In the genomic region with DNA sequence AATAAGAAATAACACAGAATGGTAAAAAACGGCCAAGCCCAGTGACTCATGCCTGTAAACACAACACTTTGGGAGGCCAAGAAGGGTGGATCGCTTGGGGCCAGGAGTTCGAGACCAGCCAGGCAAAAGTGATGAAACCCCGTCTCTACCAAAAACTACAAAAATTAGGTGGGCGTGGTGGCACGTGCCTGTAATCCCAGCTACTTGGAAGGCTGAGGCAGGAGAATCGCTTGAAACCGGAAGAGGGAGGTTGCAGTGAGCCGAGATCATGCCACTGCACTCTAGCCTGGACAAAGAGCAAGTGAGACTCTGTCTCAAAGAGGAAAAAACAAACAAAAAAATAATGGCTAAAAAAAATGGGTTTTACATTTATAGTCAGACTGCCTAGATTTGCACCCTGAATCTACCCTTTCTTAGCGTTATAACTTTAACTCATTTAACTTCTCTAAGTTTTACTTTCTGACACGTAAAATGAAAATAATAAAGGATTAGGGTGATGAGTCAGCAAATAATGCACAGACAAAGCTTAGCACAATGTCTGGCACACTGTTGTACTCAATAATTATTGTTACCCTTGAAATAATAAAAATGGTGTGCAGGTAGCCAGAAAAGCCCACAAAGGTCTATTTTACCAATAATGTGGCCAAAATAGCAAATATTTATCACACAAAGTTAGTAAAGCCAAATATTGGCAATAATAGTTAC, we compare ENCODE assay signal across 1 cellular context.
TF ChIP-seq lines count a peak whose summit lies in the region.

No MANE protein-coding gene starts in this region.

TF ChIP-seq in HEK293, 187 proteins besides CTCF, POLR2A, EP300 and RAD21 (continued from another document):
- TF ChIP-seq, protein P1, sequence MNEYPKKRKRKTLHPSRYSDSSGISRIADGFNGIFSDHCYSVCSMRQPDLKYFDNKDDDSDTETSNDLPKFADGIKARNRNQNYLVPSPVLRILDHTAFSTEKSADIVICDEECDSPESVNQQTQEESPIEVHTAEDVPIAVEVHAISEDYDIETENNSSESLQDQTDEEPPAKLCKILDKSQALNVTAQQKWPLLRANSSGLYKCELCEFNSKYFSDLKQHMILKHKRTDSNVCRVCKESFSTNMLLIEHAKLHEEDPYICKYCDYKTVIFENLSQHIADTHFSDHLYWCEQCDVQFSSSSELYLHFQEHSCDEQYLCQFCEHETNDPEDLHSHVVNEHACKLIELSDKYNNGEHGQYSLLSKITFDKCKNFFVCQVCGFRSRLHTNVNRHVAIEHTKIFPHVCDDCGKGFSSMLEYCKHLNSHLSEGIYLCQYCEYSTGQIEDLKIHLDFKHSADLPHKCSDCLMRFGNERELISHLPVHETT (tag by site-specific recombination; IDR thresholded peaks at IDR 0.05): no peak
- TF ChIP-seq GLIS1 (tag by site-specific recombination; IDR thresholded peaks at IDR 0.05): no peak
- TF ChIP-seq WT1 (tag by site-specific recombination; IDR thresholded peaks at IDR 0.05): no peak
- 0 out of 2 replicates have a peak, but pooled peaks have one; percentile 15 for TF ChIP-seq ZFHX2 (tag by site-specific recombination; conservative IDR thresholded peaks at IDR 0.05)
